Comparison of ENCODE assay signal across 9 cellular contexts in genomic region chr9:84076359-84076758, GRCh38.
"Had no signal": no experiment of that assay in that cellular context is flagged by ENCODE, and none has a peak within 500 bp of the region (broad histone marks: within the 10 kb centered on the region; RNA-seq: fewer than 3 reads in every experiment).

No MANE protein-coding gene starts in this region.

- FAIRE-seq: HTR-8/SVneo, K562 had no signal

- H3K4me1 ChIP-seq: HAP-1 had no signal

- H3K36me3 ChIP-seq: HAP-1 had no signal

- H3K27ac ChIP-seq: GM23248 had no signal

- ATAC-seq: HCT116, K562 had no signal

- H3K9me3 ChIP-seq: HAP-1 had no signal

- H3K4me3 ChIP-seq: GM23248, HAP-1, K562 had no signal

- DNase-seq: GM23248, GOT3, H7, HFFc6, IMR-90 had no signal

- H3K27ac Mint-ChIP-seq: HFFc6 had no signal

- H3K4me3 Mint-ChIP-seq: HFFc6 had no signal
